Comparison of ENCODE assay signal across 1 cellular context in the genomic region with DNA sequence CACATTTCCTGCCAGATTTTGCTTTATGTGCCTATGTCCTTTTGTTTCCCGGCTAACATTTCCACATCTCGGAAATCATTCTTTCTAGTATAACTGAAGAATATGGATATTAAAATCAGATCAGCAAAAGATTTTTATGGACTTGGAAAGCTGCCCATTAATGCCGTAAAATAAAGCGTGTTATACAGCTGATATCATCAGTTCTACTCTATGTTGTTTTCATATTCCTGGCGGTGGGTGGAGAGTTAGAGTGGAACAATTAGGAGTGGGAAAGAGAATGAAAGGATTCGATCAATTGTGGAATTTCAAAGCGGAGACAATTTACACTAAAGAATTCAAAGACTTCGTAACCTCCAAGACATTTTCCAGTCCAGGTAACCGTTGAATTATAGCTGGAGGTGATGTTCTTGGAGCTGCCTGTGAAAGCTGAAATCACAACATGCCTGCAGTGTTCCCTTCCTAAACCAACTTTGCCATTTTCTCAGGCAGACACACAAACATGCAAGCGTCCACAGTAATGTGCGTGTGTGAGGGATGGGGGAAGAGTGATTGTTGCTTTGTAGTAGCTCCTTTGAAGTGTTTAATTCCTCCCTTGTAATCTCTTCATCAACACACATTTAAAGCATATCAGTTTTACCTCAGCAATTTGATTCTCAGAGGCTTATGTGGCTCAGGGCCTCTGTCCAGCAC.
TF ChIP-seq lines count a peak whose summit lies in the region.

No MANE protein-coding gene starts in this region.

TF ChIP-seq in HEK293, 187 proteins besides CTCF, POLR2A, EP300 and RAD21 (continued from another document and continues in another):
- TF ChIP-seq, protein P1, sequence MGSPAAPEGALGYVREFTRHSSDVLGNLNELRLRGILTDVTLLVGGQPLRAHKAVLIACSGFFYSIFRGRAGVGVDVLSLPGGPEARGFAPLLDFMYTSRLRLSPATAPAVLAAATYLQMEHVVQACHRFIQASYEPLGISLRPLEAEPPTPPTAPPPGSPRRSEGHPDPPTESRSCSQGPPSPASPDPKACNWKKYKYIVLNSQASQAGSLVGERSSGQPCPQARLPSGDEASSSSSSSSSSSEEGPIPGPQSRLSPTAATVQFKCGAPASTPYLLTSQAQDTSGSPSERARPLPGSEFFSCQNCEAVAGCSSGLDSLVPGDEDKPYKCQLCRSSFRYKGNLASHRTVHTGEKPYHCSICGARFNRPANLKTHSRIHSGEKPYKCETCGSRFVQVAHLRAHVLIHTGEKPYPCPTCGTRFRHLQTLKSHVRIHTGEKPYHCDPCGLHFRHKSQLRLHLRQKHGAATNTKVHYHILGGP (tag by site-specific recombination; IDR thresholded peaks at IDR 0.05), result no peak
- TF ChIP-seq ZNF555 (tag by site-specific recombination; conservative IDR thresholded peaks at IDR 0.05) (no peak), ZNF791 (tag by site-specific recombination; IDR thresholded peaks at IDR 0.05) (no peak), ZNF48 (tag by site-specific recombination; IDR thresholded peaks at IDR 0.05) (no peak), ZNF544 (tag by site-specific recombination; IDR thresholded peaks at IDR 0.05) (no peak), ZNF140 (tag by site-specific recombination; IDR thresholded peaks at IDR 0.05) (no peak), BCL11B (tag by site-specific recombination; IDR thresholded peaks at IDR 0.05; ENCODE audit: low read depth) (no peak), ZNF510 (tag by site-specific recombination; IDR thresholded peaks at IDR 0.05; ENCODE audit: insufficient replicate concordance) (no peak), ZNF776 (tag by site-specific recombination; IDR thresholded peaks at IDR 0.05; ENCODE audit: borderline replicate concordance) (no peak), ZNF76 (tag by site-specific recombination; IDR thresholded peaks at IDR 0.05; ENCODE audit: borderline replicate concordance, low read depth) (no peak), SALL2 (tag by site-specific recombination; IDR thresholded peaks at IDR 0.05; ENCODE audit: borderline replicate concordance) (no peak), ZNF670 (tag by site-specific recombination; IDR thresholded peaks at IDR 0.05; ENCODE audit: low read depth) (no peak), ZNF548 (tag by site-specific recombination; IDR thresholded peaks at IDR 0.05) (no peak), ZNF610 (tag by site-specific recombination; IDR thresholded peaks at IDR 0.05; ENCODE audit: borderline replicate concordance) (no peak), ZBTB20 (tag by site-specific recombination; IDR thresholded peaks at IDR 0.05) (no peak), ZNF837 (tag by site-specific recombination; IDR thresholded peaks at IDR 0.05) (no peak), ZNF350 (tag by site-specific recombination; IDR thresholded peaks at IDR 0.05) (no peak), ZNF23 (tag by site-specific recombination; IDR thresholded peaks at IDR 0.05; ENCODE audit: borderline replicate concordance) (no peak), ZNF132 (tag by site-specific recombination; IDR thresholded peaks at IDR 0.05; ENCODE audit: borderline replicate concordance) (no peak), ZNF394 (tag by site-specific recombination; IDR thresholded peaks at IDR 0.05; ENCODE audit: borderline replicate concordance) (no peak), SP3 (tag by site-specific recombination; IDR thresholded peaks at IDR 0.05) (no peak), KLF16 (tag by site-specific recombination; IDR thresholded peaks at IDR 0.05) (no peak), KLF9 (tag by site-specific recombination; IDR thresholded peaks at IDR 0.05; ENCODE audit: low read depth) (no peak), ZNF114 (tag by site-specific recombination; IDR thresholded peaks at IDR 0.05) (no peak), ZNF157 (tag by site-specific recombination; IDR thresholded peaks at IDR 0.05) (no peak), ZNF571 (tag by site-specific recombination; IDR thresholded peaks at IDR 0.05) (no peak), ZNF560 (tag by site-specific recombination; IDR thresholded peaks at IDR 0.05; ENCODE audit: borderline replicate concordance) (no peak), ZBTB7A (tag by site-specific recombination; IDR thresholded peaks at IDR 0.05; ENCODE audit: low read depth) (no peak), ZNF600 (tag by site-specific recombination; IDR thresholded peaks at IDR 0.05) (peak; percentile 58), ZNF521 (tag by site-specific recombination; IDR thresholded peaks at IDR 0.05) (no peak), OVOL3 (tag by site-specific recombination; IDR thresholded peaks at IDR 0.05) (peak; percentile 48; the same call in 1 of the 2 replicates), EGR2 (tag by site-specific recombination; IDR thresholded peaks at IDR 0.05; ENCODE audit: low read depth) (no peak), ZNF629 (tag by site-specific recombination; IDR thresholded peaks at IDR 0.05) (0 out of 2 replicates have a peak, but pooled peaks have one; percentile 14), SCRT1 (tag by site-specific recombination; IDR thresholded peaks at IDR 0.05; ENCODE audit: borderline replicate concordance) (no peak), KLF10 (tag by site-specific recombination; IDR thresholded peaks at IDR 0.05) (no peak), ZNF366 (tag by site-specific recombination; conservative IDR thresholded peaks at IDR 0.05) (peak; percentile 60), ZNF16 (tag by site-specific recombination; IDR thresholded peaks at IDR 0.05; ENCODE audit: low read depth) (no peak), ZNF169 (tag by site-specific recombination; IDR thresholded peaks at IDR 0.05) (no peak), ZNF138 (tag by site-specific recombination; IDR thresholded peaks at IDR 0.05; ENCODE audit: borderline replicate concordance) (no peak)
- TF ChIP-seq, protein P2, sequence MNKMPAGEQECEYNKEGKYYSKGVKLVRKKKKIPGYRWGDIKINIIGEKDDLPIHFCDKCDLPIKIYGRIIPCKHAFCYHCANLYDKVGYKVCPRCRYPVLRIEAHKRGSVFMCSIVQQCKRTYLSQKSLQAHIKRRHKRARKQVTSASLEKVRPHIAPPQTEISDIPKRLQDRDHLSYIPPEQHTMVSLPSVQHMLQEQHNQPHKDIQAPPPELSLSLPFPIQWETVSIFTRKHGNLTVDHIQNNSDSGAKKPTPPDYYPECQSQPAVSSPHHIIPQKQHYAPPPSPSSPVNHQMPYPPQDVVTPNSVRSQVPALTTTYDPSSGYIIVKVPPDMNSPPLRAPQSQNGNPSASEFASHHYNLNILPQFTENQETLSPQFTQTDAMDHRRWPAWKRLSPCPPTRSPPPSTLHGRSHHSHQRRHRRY (tag by site-specific recombination; IDR thresholded peaks at IDR 0.05), result no peak
- TF ChIP-seq, protein P3, sequence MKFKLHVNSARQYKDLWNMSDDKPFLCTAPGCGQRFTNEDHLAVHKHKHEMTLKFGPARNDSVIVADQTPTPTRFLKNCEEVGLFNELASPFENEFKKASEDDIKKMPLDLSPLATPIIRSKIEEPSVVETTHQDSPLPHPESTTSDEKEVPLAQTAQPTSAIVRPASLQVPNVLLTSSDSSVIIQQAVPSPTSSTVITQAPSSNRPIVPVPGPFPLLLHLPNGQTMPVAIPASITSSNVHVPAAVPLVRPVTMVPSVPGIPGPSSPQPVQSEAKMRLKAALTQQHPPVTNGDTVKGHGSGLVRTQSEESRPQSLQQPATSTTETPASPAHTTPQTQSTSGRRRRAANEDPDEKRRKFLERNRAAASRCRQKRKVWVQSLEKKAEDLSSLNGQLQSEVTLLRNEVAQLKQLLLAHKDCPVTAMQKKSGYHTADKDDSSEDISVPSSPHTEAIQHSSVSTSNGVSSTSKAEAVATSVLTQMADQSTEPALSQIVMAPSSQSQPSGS (tag by site-specific recombination; IDR thresholded peaks at IDR 0.05; ENCODE audit: low read depth), result no peak
- TF ChIP-seq, protein P4, sequence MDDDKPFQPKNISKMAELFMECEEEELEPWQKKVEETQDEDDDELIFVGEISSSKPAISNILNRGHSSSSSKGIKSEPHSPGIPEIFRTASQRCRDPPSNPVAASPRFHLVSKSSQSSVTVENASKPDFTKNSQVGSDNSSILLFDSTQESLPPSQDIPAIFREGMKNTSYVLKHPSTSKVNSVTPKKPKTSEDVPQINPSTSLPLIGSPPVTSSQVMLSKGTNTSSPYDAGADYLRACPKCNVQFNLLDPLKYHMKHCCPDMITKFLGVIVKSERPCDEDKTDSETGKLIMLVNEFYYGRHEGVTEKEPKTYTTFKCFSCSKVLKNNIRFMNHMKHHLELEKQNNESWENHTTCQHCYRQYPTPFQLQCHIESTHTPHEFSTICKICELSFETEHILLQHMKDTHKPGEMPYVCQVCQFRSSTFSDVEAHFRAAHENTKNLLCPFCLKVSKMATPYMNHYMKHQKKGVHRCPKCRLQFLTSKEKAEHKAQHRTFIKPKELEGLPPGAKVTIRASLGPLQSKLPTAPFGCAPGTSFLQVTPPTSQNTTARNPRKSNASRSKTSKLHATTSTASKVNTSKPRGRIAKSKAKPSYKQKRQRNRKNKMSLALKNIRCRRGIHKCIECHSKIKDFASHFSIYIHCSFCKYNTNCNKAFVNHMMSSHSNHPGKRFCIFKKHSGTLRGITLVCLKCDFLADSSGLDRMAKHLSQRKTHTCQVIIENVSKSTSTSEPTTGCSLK (tag by site-specific recombination; IDR thresholded peaks at IDR 0.05), result no peak
- TF ChIP-seq, protein P5, sequence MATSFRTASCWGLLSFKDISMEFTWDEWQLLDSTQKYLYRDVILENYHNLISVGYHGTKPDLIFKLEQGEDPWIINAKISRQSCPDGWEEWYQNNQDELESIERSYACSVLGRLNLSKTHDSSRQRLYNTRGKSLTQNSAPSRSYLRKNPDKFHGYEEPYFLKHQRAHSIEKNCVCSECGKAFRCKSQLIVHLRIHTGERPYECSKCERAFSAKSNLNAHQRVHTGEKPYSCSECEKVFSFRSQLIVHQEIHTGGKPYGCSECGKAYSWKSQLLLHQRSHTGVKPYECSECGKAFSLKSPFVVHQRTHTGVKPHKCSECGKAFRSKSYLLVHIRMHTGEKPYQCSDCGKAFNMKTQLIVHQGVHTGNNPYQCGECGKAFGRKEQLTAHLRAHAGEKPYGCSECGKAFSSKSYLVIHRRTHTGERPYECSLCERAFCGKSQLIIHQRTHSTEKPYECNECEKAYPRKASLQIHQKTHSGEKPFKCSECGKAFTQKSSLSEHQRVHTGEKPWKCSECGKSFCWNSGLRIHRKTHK (tag by site-specific recombination; IDR thresholded peaks at IDR 0.05), result no peak
- TF ChIP-seq, protein P6, sequence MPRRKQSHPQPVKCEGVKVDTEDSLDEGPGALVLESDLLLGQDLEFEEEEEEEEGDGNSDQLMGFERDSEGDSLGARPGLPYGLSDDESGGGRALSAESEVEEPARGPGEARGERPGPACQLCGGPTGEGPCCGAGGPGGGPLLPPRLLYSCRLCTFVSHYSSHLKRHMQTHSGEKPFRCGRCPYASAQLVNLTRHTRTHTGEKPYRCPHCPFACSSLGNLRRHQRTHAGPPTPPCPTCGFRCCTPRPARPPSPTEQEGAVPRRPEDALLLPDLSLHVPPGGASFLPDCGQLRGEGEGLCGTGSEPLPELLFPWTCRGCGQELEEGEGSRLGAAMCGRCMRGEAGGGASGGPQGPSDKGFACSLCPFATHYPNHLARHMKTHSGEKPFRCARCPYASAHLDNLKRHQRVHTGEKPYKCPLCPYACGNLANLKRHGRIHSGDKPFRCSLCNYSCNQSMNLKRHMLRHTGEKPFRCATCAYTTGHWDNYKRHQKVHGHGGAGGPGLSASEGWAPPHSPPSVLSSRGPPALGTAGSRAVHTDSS (tag by site-specific recombination; IDR thresholded peaks at IDR 0.05), result no peak
- TF ChIP-seq, protein P7, sequence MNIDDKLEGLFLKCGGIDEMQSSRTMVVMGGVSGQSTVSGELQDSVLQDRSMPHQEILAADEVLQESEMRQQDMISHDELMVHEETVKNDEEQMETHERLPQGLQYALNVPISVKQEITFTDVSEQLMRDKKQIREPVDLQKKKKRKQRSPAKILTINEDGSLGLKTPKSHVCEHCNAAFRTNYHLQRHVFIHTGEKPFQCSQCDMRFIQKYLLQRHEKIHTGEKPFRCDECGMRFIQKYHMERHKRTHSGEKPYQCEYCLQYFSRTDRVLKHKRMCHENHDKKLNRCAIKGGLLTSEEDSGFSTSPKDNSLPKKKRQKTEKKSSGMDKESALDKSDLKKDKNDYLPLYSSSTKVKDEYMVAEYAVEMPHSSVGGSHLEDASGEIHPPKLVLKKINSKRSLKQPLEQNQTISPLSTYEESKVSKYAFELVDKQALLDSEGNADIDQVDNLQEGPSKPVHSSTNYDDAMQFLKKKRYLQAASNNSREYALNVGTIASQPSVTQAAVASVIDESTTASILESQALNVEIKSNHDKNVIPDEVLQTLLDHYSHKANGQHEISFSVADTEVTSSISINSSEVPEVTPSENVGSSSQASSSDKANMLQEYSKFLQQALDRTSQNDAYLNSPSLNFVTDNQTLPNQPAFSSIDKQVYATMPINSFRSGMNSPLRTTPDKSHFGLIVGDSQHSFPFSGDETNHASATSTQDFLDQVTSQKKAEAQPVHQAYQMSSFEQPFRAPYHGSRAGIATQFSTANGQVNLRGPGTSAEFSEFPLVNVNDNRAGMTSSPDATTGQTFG (tag by site-specific recombination; IDR thresholded peaks at IDR 0.05; ENCODE audit: borderline replicate concordance), result no peak
- TF ChIP-seq, protein P8, sequence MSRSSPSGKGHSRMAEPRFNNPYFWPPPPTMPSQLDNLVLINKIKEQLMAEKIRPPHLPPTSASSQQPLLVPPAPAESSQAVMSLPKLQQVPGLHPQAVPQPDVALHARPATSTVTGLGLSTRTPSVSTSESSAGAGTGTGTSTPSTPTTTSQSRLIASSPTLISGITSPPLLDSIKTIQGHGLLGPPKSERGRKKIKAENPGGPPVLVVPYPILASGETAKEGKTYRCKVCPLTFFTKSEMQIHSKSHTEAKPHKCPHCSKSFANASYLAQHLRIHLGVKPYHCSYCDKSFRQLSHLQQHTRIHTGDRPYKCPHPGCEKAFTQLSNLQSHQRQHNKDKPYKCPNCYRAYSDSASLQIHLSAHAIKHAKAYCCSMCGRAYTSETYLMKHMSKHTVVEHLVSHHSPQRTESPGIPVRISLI (tag by site-specific recombination; IDR thresholded peaks at IDR 0.05), result no peak
- TF ChIP-seq, protein P9, sequence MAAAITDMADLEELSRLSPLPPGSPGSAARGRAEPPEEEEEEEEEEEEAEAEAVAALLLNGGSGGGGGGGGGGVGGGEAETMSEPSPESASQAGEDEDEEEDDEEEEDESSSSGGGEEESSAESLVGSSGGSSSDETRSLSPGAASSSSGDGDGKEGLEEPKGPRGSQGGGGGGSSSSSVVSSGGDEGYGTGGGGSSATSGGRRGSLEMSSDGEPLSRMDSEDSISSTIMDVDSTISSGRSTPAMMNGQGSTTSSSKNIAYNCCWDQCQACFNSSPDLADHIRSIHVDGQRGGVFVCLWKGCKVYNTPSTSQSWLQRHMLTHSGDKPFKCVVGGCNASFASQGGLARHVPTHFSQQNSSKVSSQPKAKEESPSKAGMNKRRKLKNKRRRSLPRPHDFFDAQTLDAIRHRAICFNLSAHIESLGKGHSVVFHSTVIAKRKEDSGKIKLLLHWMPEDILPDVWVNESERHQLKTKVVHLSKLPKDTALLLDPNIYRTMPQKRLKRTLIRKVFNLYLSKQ (tag by site-specific recombination; IDR thresholded peaks at IDR 0.05; ENCODE audit: borderline replicate concordance), result no peak
